In genomic region chr3:149713730-149714654, GRCh38 we compare ENCODE assay signal across 1 cellular context.
TF ChIP-seq lines count a peak whose summit lies in the region.

No MANE protein-coding gene starts in this region.

TF ChIP-seq in HepG2, 621 proteins besides CTCF, POLR2A, EP300 and RAD21 (continued from another document and continues in another):
- TF ChIP-seq ZNF770 (CRISPR knock-in tag; IDR thresholded peaks at IDR 0.05) (0 out of 2 replicates have a peak, but pooled peaks have one; percentile 8), MYPOP (CRISPR knock-in tag; IDR thresholded peaks at IDR 0.05) (0 out of 2 replicates have a peak, but pooled peaks have one; percentile 36), LCORL (IDR thresholded peaks at IDR 0.05) (no peak), LCORL (CRISPR knock-in tag; IDR thresholded peaks at IDR 0.05) (peak; percentile 58; the same call in 1 of the 2 replicates), THAP9 (CRISPR knock-in tag; IDR thresholded peaks at IDR 0.05; ENCODE audit: borderline replicate concordance) (peak; percentile 86), ZNF33B (CRISPR knock-in tag; IDR thresholded peaks at IDR 0.05) (no peak), YEATS2 (CRISPR knock-in tag; IDR thresholded peaks at IDR 0.05; ENCODE audit: borderline replicate concordance) (no peak), SP1 (IDR thresholded peaks at IDR 0.05) (no peak), SP1 (CRISPR knock-in tag; IDR thresholded peaks at IDR 0.05) (0 out of 2 replicates have a peak, but pooled peaks have one; percentile 9), RXRA (CRISPR knock-in tag; IDR thresholded peaks at IDR 0.05) (peak; percentile 57; the same call in 1 of the 2 replicates), PAF1 (CRISPR knock-in tag; IDR thresholded peaks at IDR 0.05) (no peak), CREM (IDR thresholded peaks at IDR 0.05) (no peak), CREM (CRISPR knock-in tag; IDR thresholded peaks at IDR 0.05) (no peak), ZBTB43 (CRISPR knock-in tag; conservative IDR thresholded peaks at IDR 0.05) (no peak), MTA1 (CRISPR knock-in tag; IDR thresholded peaks at IDR 0.05; ENCODE audit: borderline replicate concordance) (peak; percentile 86), UBTF (CRISPR knock-in tag; IDR thresholded peaks at IDR 0.05) (peak; percentile 81), CEBPG (CRISPR knock-in tag; IDR thresholded peaks at IDR 0.05) (peak; percentile 84), HINFP (CRISPR knock-in tag; IDR thresholded peaks at IDR 0.05; ENCODE audit: low read depth) (peak; percentile 58; the same call in 1 of the 2 replicates), MED8 (CRISPR knock-in tag; IDR thresholded peaks at IDR 0.05; ENCODE audit: insufficient replicate concordance) (no peak), ARNTL (CRISPR knock-in tag; IDR thresholded peaks at IDR 0.05) (peak; percentile 68), ATF7 (IDR thresholded peaks at IDR 0.05) (no peak), ATF7 (CRISPR knock-in tag; IDR thresholded peaks at IDR 0.05) (peak; percentile 46; the same call in 1 of the 2 replicates), YEATS4 (CRISPR knock-in tag; IDR thresholded peaks at IDR 0.05; ENCODE audit: borderline replicate concordance) (no peak; the same call in 1 of the 2 replicates), ZNF564 (CRISPR knock-in tag; IDR thresholded peaks at IDR 0.05) (0 out of 2 replicates have a peak, but pooled peaks have one; percentile 36), BORCS8-MEF2B (CRISPR knock-in tag; IDR thresholded peaks at IDR 0.05) (peak; percentile 68; the same call in 1 of the 2 replicates), ZNF552 (CRISPR knock-in tag; IDR thresholded peaks at IDR 0.05; ENCODE audit: borderline replicate concordance) (no peak), TFDP2 (CRISPR knock-in tag; IDR thresholded peaks at IDR 0.05) (peak; percentile 32; the same call in 1 of the 2 replicates), ZNF609 (CRISPR knock-in tag; IDR thresholded peaks at IDR 0.05; ENCODE audit: borderline replicate concordance) (peak; percentile 35; the same call in 1 of the 2 replicates), ZNF766 (CRISPR knock-in tag; IDR thresholded peaks at IDR 0.05; ENCODE audit: borderline replicate concordance) (no peak), RXRB (CRISPR knock-in tag; IDR thresholded peaks at IDR 0.05; ENCODE audit: borderline replicate concordance) (peak; percentile 49; the same call in 1 of the 2 replicates), ZNF687 (CRISPR knock-in tag; IDR thresholded peaks at IDR 0.05) (peak; percentile 98), HNRNPL (IDR thresholded peaks at IDR 0.05; ENCODE audit: low read depth, low read length) (peak; percentile 82)
- TF ChIP-seq, protein P1, sequence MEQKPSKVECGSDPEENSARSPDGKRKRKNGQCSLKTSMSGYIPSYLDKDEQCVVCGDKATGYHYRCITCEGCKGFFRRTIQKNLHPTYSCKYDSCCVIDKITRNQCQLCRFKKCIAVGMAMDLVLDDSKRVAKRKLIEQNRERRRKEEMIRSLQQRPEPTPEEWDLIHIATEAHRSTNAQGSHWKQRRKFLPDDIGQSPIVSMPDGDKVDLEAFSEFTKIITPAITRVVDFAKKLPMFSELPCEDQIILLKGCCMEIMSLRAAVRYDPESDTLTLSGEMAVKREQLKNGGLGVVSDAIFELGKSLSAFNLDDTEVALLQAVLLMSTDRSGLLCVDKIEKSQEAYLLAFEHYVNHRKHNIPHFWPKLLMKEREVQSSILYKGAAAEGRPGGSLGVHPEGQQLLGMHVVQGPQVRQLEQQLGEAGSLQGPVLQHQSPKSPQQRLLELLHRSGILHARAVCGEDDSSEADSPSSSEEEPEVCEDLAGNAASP (CRISPR knock-in tag; IDR thresholded peaks at IDR 0.05; ENCODE audit: borderline replicate concordance), result no peak
